10 cellular contexts compared by ENCODE assay signal in the genomic region with DNA sequence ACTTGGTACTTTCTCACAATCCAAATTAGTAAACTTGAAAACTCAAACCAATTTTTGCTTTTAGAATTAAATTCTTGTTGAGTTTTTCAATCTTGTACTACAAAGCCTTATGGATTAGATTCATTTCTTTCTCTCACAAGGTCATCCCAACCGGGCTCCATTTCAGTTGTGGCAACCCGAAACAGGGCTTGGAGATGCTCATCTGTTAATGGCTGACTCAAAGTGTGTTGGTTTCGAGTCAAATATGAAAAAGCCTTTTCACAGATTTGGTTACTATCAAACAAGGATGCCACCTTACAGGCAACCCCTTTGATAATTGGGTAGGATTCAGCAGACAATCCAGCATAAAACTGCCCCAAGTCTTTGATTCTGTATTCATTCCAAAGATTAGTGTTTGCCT. TPM values are rescaled to one million over a fixed set of nuclear protein-coding genes. Genes with fewer than 3 reads are reported as not detected.
A peak's percentile ranks its signal among the peaks of the same experiment; 100 is the strongest.
DNase-seq lines count a peak whose midpoint lies in the region; ATAC-seq and TF ChIP-seq lines count a peak whose summit lies in the region.
"Had no signal": no experiment of that assay in that cellular context is flagged by ENCODE, and none has a peak within 500 bp of the region (broad histone marks: within the 10 kb centered on the region; RNA-seq: fewer than 3 reads in every experiment).

No MANE protein-coding gene starts in this region.

- no peaks in the 10 kb centered on the region for H3K9me3 Mint-ChIP-seq in stimulated activated naive B cell treated with anti-CD40 and anti-IgM and Interleukin-4, amounts not matched to agents 10 μg/mL and 1 μg/mL and 100 μg/mL, for 72 hours
- H3K9me3 Mint-ChIP-seq: activated T-helper 17 cell treated with anti-CD3 and anti-CD28 coated beads, Interleukin-2, amount 50 U/mL, for 72 hours had no signal

- H3K9me3 ChIP-seq in mucosa of descending colon: no peaks in the 10 kb centered on the region

- H3K27me3 Mint-ChIP-seq in stimulated activated naive B cell treated with anti-CD40 and anti-IgM and Interleukin-4, amounts not matched to agents 10 μg/mL and 1 μg/mL and 100 μg/mL, for 72 hours: no peaks in the 10 kb centered on the region
- H3K27me3 Mint-ChIP-seq: activated T-helper 17 cell treated with anti-CD3 and anti-CD28 coated beads, Interleukin-2, amount 50 U/mL, for 72 hours had no signal

- TF ChIP-seq CTCF in NB4 (IDR thresholded peaks at IDR 0.05; ENCODE audit: low read depth, low read length) (no peak), fibroblast of villous mesenchyme (IDR thresholded peaks at IDR 0.05; ENCODE audit: insufficient read depth, low read depth, low read length) (no peak), mucosa of descending colon (IDR thresholded peaks at IDR 0.05) (no peak)

- ATAC-seq in mucosa of descending colon: no peak
- no peak for ATAC-seq in stimulated activated naive B cell treated with anti-CD40 and anti-IgM and Interleukin-4, amounts not matched to agents 10 μg/mL and 1 μg/mL and 100 μg/mL, for 72 hours (replicated peaks)
- ATAC-seq: activated T-helper 17 cell treated with anti-CD3 and anti-CD28 coated beads, Interleukin-2, amount 50 U/mL, for 72 hours had no signal

- peaks cover 24% of the 10 kb centered on the region for H3K4me1 ChIP-seq in mucosa of descending colon (ENCODE audit: low read depth)

- H3K27ac Mint-ChIP-seq in stimulated activated naive B cell treated with anti-CD40 and anti-IgM and Interleukin-4, amounts not matched to agents 10 μg/mL and 1 μg/mL and 100 μg/mL, for 72 hours: no peak overlapping the region
- H3K27ac Mint-ChIP-seq: activated T-helper 17 cell treated with anti-CD3 and anti-CD28 coated beads, Interleukin-2, amount 50 U/mL, for 72 hours had no signal

- peaks cover 18 to 28% of the 10 kb centered on the region in 2 donors for H3K36me3 Mint-ChIP-seq in stimulated activated naive B cell treated with anti-CD40 and anti-IgM and Interleukin-4, amounts not matched to agents 10 μg/mL and 1 μg/mL and 100 μg/mL, for 72 hours

- H3K4me1 Mint-ChIP-seq in stimulated activated naive B cell treated with anti-CD40 and anti-IgM and Interleukin-4, amounts not matched to agents 10 μg/mL and 1 μg/mL and 100 μg/mL, for 72 hours: peaks cover 15 to 29% of the 10 kb centered on the region in 2 donors

- DNase-seq in NB4 (ENCODE audit: low read depth) (no peak), fibroblast of villous mesenchyme (ENCODE audit: low read depth) (no peak), mucosa of descending colon (no peak), superior temporal gyrus (ENCODE audit: extremely low spot score) (no peak), hippocampal formation (lab: John Stamatoyannopoulos, UW) (no peak)
- peak; percentile 42 for DNase-seq in stimulated activated CD4-positive, alpha-beta T cell treated with anti-CD3 and anti-CD28 coated beads, Interleukin-15, amount 100 ng/mL, for 24 hours
- DNase-seq in stimulated activated naive B cell treated with anti-CD40 and anti-IgM and Interleukin-4, amounts not matched to agents 10 μg/mL and 1 μg/mL and 100 μg/mL, for 72 hours: no peak
- DNase-seq: islet precursor cell had no signal

- peaks cover 7% of the 10 kb centered on the region for H3K36me3 ChIP-seq in mucosa of descending colon (ENCODE audit: low read depth)

- H3K4me3 ChIP-seq in GM08714 (ENCODE audit: low read length) (peak overlapping the region; percentile 96), NB4 (ENCODE audit: low read depth, low read length) (peak overlapping the region; percentile 89), fibroblast of villous mesenchyme (ENCODE audit: low read depth, low read length) (peak overlapping the region; percentile 96), mucosa of descending colon (no peak overlapping the region)

- peak overlapping the region in 1 of 2 donors; percentile 36 for H3K4me3 Mint-ChIP-seq in stimulated activated naive B cell treated with anti-CD40 and anti-IgM and Interleukin-4, amounts not matched to agents 10 μg/mL and 1 μg/mL and 100 μg/mL, for 72 hours
- H3K4me3 Mint-ChIP-seq: activated T-helper 17 cell treated with anti-CD3 and anti-CD28 coated beads, Interleukin-2, amount 50 U/mL, for 72 hours had no signal

- intact Hi-C loops in mucosa of descending colon (cut with DNase I, micrococcal nuclease): no loop called here

- no peak for TF ChIP-seq POLR2A in NB4 (IDR thresholded peaks at IDR 0.05; ENCODE audit: extremely low read depth, insufficient read length)

RNA-seq across cellular contexts. Expression of a gene that starts 1.8 kb away (rescaled TPM):
- total RNA-seq in fibroblast of villous mesenchyme: 22.5 and 24.2 TPM in 2 replicates
- 10 to 100 TPM in 2 of 3 donors, 1 to 10 TPM in 1; 9.9 to 21.2 (median 13.6) TPM for total RNA-seq in mucosa of descending colon

RNA-seq across cellular contexts. Expression of a gene that starts 2.2 kb away (rescaled TPM):
- total RNA-seq in fibroblast of villous mesenchyme (56.7 and 63.5 TPM in 2 replicates), mucosa of descending colon (10 to 100 TPM; 15.4 to 25.9 (median 23.7) TPM)

RNA-seq across cellular contexts. Expression of a gene that starts 46.3 kb away (rescaled TPM):
- total RNA-seq in fibroblast of villous mesenchyme: 11.6 and 13.4 TPM in 2 replicates
- 100 to 1,000 TPM in 1 of 3 donors, 10 to 100 TPM in 2; 78.6 to 163 (median 97.3) TPM for total RNA-seq in mucosa of descending colon
